In the genomic region with DNA sequence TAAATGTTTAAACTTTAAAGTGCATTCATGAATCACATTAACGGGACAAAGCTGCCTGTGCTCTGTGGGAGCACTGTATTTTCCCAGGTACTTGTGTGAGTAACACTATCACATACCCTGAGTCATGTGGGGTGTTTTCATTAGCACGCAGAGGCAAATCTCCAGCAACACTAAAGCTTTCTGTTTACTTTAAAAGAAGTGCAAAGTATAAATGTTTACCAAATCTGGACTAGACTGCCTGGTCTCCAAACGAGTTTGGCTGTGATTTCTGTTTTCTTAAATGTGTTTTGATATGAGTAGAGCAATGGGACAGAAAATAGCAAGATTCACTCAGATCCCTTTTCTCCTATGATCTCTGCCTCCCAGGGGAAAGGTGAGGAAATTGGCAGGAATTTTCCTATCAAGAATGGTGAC, we compare ENCODE assay signal across 12 cellular contexts. TPM values are rescaled to one million over a fixed set of nuclear protein-coding genes. Genes with fewer than 3 reads are reported as not detected.
DNase-seq lines count a peak whose midpoint lies in the region; ATAC-seq and TF ChIP-seq lines count a peak whose summit lies in the region.
"Had no signal": no experiment of that assay in that cellular context is flagged by ENCODE, and none has a peak within 500 bp of the region (broad histone marks: within the 10 kb centered on the region; RNA-seq: fewer than 3 reads in every experiment).

No MANE protein-coding gene starts in this region.

- no peak for ATAC-seq in GM18909 (IDR thresholded peaks at IDR 0.05; ENCODE audit: poor library complexity, unreplicated experiment)
- no peak for ATAC-seq in activated CD8-positive, alpha-beta T cell treated with anti-CD3 and anti-CD28 coated beads for 36 hours

- H3K27me3 Mint-ChIP-seq in activated CD8-positive, alpha-beta T cell treated with anti-CD3 and anti-CD28 coated beads for 36 hours = peaks cover 5% of the 10 kb centered on the region

- no peaks in the 10 kb centered on the region for H3K9me3 Mint-ChIP-seq in activated CD8-positive, alpha-beta T cell treated with anti-CD3 and anti-CD28 coated beads for 36 hours

- no peak for TF ChIP-seq CTCF in activated CD8-positive, alpha-beta T cell treated with anti-CD3 and anti-CD28 coated beads for 36 hours (IDR thresholded peaks at IDR 0.05)

- POLR2A ChIA-PET in activated CD8-positive, alpha-beta T cell treated with anti-CD3 and anti-CD28 coated beads for 36 hours (lab: Charles Lee) = no interaction called here

- no peaks in the 10 kb centered on the region for H3K4me1 Mint-ChIP-seq in activated CD8-positive, alpha-beta T cell treated with anti-CD3 and anti-CD28 coated beads for 36 hours (ENCODE audit: low read depth)

- DNase-seq in Daoy (ENCODE audit: low read depth) (peak; percentile 71), NCI-H226 (peak; percentile 9), dermis blood vessel endothelial cell (peak; percentile 41), lung microvascular endothelial cell (ENCODE audit: low read depth in 2 of 2) (peak; percentile 11 to 56), DMS153 treated with DMSO at 0.1 percent for 48 hours (lab: John Stamatoyannopoulos, UW; ENCODE audit: unreplicated experiment) (no peak)
- DNase-seq in activated T-cell treated with anti-CD3 and anti-CD28 coated beads, Interleukin-2, amount 50 U/mL, for 48 hours = no peak
- DNase-seq in activated CD8-positive, alpha-beta T cell treated with anti-CD3 and anti-CD28 coated beads for 36 hours = no peak
- DNase-seq: activated gamma-delta T cell; effector memory CD4-positive, alpha-beta T cell; NCI-H2171 had no signal

- no peak overlapping the region for H3K4me3 Mint-ChIP-seq in activated CD8-positive, alpha-beta T cell treated with anti-CD3 and anti-CD28 coated beads for 36 hours

- H3K36me3 Mint-ChIP-seq in activated CD8-positive, alpha-beta T cell treated with anti-CD3 and anti-CD28 coated beads for 36 hours (ENCODE audit: low read depth) = no peaks in the 10 kb centered on the region

- intact Hi-C loops in activated CD8-positive, alpha-beta T cell treated with anti-CD3 and anti-CD28 coated beads for 36 hours (cut with micrococcal nuclease) = no loop called here

- H3K27ac Mint-ChIP-seq in activated CD8-positive, alpha-beta T cell treated with anti-CD3 and anti-CD28 coated beads for 36 hours = no peak overlapping the region

- CTCF ChIA-PET in activated CD8-positive, alpha-beta T cell treated with anti-CD3 and anti-CD28 coated beads for 36 hours (lab: Charles Lee) = interaction anchor here (1.9 kb wide), 1 partner anchor 209 kb away, joined by 4 read pairs; no protein-coding TSS in a partner anchor

RNA-seq across cellular contexts. Expression of gene RIPPLY2, which starts 28.8 kb away (rescaled TPM):
- 5.1 and 5.4 TPM in 2 replicates for total RNA-seq in Daoy (2014; rRNA removed; shearing (Covaris generic))
- total RNA-seq in dermis blood vessel endothelial cell = 0.42 TPM in 1 of 2 replicates, not detected in the other
- 0.22 and 0.40 TPM in 2 replicates for total RNA-seq in lung microvascular endothelial cell
- not detected for total RNA-seq in activated CD8-positive, alpha-beta T cell treated with anti-CD3 and anti-CD28 coated beads for 36 hours
- total RNA-seq: HT-29 had no signal

RNA-seq across cellular contexts. Expression of gene CYB5R4, which starts 35.1 kb away (rescaled TPM):
- total RNA-seq in Daoy (2014; rRNA removed; shearing (Covaris generic)) = 50.9 and 52.6 TPM in 2 replicates
- total RNA-seq in dermis blood vessel endothelial cell (2.9 and 13.7 TPM in 2 replicates), lung microvascular endothelial cell (2.2 TPM in 2 replicates)
- total RNA-seq in activated CD8-positive, alpha-beta T cell treated with anti-CD3 and anti-CD28 coated beads for 36 hours = 10 to 100 TPM; 26.9 to 27.0 TPM

Comparison
In these comparisons a context has a peak if more than half of its experiments do, and no peak if none do; other contexts are left out.
1. DNase-seq: peak in Daoy (single experiment), NCI-H226 (single experiment), dermis blood vessel endothelial cell (single experiment) and lung microvascular endothelial cell (2 of 2); none in DMS153 treated with DMSO at 0.1 percent for 48 hours (single experiment), activated T-cell treated with anti-CD3 and anti-CD28 coated beads, Interleukin-2, amount 50 U/mL, for 48 hours (0 of 2) and activated CD8-positive, alpha-beta T cell treated with anti-CD3 and anti-CD28 coated beads for 36 hours (single experiment).